ENCODE assay signal across 1 cellular context in the genomic region with DNA sequence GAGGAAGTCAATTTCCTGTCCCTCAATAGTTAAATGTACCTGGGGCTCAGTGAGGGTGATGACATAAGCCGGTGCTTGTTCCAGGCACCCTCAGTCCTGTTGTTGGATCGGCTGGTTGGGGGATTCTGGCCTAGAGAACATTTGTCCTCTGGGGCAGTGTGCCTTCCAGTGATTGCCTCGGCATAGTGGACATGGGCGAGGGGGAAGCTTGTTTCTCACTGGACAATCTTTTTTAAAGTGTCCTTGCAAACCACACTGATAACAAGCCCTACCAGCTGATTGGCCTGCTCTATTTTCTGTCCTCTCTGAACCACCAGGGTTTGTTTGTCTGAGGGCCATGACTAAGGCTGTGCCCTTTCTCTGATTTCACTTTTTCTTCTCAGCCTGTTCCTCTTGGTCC. TPM values are rescaled to one million over a fixed set of nuclear protein-coding genes. Genes with fewer than 3 reads are reported as not detected.
"Had no signal": no experiment of that assay in that cellular context is flagged by ENCODE, and none has a peak within 500 bp of the region (broad histone marks: within the 10 kb centered on the region; RNA-seq: fewer than 3 reads in every experiment).

No MANE protein-coding gene starts in this region.

RNA-seq across cellular contexts. Expression of a gene that starts 10.5 kb away (rescaled TPM):
- polyA plus RNA-seq: IgD-negative memory B cell had no signal
